11 cellular contexts compared by ENCODE assay signal in the genomic region with DNA sequence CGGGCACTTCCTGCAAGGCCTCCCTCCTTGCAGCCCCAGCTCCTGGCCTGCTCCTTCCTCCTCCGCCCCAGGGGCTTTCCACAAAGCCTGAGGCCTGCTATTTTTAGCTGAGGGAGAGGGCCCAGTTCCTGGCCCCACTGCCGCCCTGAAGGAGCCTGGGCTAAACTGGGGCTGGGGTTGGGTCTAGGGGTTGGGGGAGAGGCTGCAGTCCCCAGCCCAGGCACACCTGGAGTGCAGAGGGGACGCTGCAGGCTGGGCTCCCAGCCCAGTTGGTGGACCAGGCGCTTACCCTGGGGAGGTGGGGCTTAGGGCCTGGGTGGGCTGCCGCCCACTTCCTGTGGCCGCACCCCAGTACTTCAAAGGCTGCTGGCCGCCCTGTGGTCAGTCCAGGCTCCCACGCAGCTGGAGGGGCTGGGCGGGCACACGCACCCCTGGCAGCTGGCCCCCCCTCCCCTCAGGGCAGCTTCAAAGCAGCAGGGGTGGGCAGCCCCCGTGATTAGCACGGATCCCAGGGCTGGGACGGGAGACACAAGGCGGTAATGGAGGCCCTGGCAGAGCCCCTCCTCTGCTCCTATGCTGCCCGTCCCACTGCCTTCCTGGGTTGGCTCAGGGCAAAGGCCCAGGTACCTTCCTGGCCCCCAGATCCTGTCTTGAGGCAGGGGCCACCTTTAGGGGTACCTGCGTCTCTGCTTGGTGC. TPM values are rescaled to one million over a fixed set of nuclear protein-coding genes. Genes with fewer than 3 reads are reported as not detected.
DNase-seq lines count a peak whose midpoint lies in the region; ATAC-seq, FAIRE-seq and TF ChIP-seq lines count a peak whose summit lies in the region.
"Had no signal": no experiment of that assay in that cellular context is flagged by ENCODE, and none has a peak within 500 bp of the region (broad histone marks: within the 10 kb centered on the region; RNA-seq: fewer than 3 reads in every experiment).

No MANE protein-coding gene starts in this region.

- H3K36me3 Mint-ChIP-seq in activated T-cell treated with anti-CD3 and anti-CD28 coated beads, Interleukin-2, amount 50 U/mL, for 24 hours (ENCODE audit: low read depth) = no peaks in the 10 kb centered on the region
- H3K36me3 Mint-ChIP-seq: CD8-positive, alpha-beta T cell had no signal

- H3K9me3 Mint-ChIP-seq in activated T-cell treated with anti-CD3 and anti-CD28 coated beads, Interleukin-2, amount 50 U/mL, for 24 hours = no peaks in the 10 kb centered on the region
- H3K9me3 Mint-ChIP-seq: CD8-positive, alpha-beta T cell had no signal

- no peaks in the 10 kb centered on the region for H3K36me3 ChIP-seq in gastroesophageal sphincter
- H3K36me3 ChIP-seq in pancreas = no peaks in the 10 kb centered on the region

- peaks cover 61% of the 10 kb centered on the region for H3K27me3 ChIP-seq in gastroesophageal sphincter
- H3K27me3 ChIP-seq in pancreas = peaks cover 0 to 5% (median 0%) of the 10 kb centered on the region in 4 donors

- TF ChIP-seq EP300 in gastroesophageal sphincter (IDR thresholded peaks at IDR 0.05) = no peak

- H3K4me3 Mint-ChIP-seq in activated T-cell treated with anti-CD3 and anti-CD28 coated beads, Interleukin-2, amount 50 U/mL, for 24 hours = no peak overlapping the region
- H3K4me3 Mint-ChIP-seq: CD8-positive, alpha-beta T cell had no signal

- no peak for TF ChIP-seq POLR2A in gastroesophageal sphincter (IDR thresholded peaks at IDR 0.05)

- intact Hi-C loops in pancreas (cut with DNase I) = no loop called here

- peak; percentile 90 for DNase-seq in CMK (ENCODE audit: low read depth)
- DNase-seq in NCI-H226 = peak; percentile 51
- DNase-seq in pancreas = peak in 1 of 6 donors; percentile 41
- no peak for DNase-seq in NCI-H446 (lab: John Stamatoyannopoulos, UW)
- DNase-seq in activated T-cell treated with anti-CD3 and anti-CD28 coated beads, Interleukin-2, amount 50 U/mL, for 24 hours = no peak
- DNase-seq in NCI-H1105 treated with DMSO at 0.1 percent for 48 hours (lab: John Stamatoyannopoulos, UW) = no peak
- DNase-seq: activated naive CD4-positive, alpha-beta T cell treated with anti-CD3 and anti-CD28 coated beads, Interleukin-2, amount 50 U/mL, for 16 hours; CD8-positive, alpha-beta T cell; SIG-M5 had no signal

- H3K9me3 ChIP-seq in gastroesophageal sphincter (no peaks in the 10 kb centered on the region), pancreas (no peaks in the 10 kb centered on the region)

- peaks cover 25% of the 10 kb centered on the region for H3K27me3 Mint-ChIP-seq in activated T-cell treated with anti-CD3 and anti-CD28 coated beads, Interleukin-2, amount 50 U/mL, for 24 hours

- H3K27ac Mint-ChIP-seq in activated T-cell treated with anti-CD3 and anti-CD28 coated beads, Interleukin-2, amount 50 U/mL, for 24 hours = no peak overlapping the region
- H3K27ac Mint-ChIP-seq: CD8-positive, alpha-beta T cell had no signal

- peaks cover 34% of the 10 kb centered on the region for H3K4me1 Mint-ChIP-seq in activated T-cell treated with anti-CD3 and anti-CD28 coated beads, Interleukin-2, amount 50 U/mL, for 24 hours (ENCODE audit: low read depth)

- peak overlapping the region in 3 of 4 donors; percentile 74 to 78 (median 74) for H3K27ac ChIP-seq in gastroesophageal sphincter
- H3K27ac ChIP-seq in pancreas = peak overlapping the region in 3 of 4 donors; percentile 33 to 65 (median 47)

- WGBS in gastroesophageal sphincter (ENCODE audit: low coverage in 1 of 2), 2 donors = no CpG with 5 or more reads among the region's 17 CpGs
- 35 to 39% methylated on average over 16 to 17 of the region's 17 CpGs for WGBS in pancreas, 2 donors

- H3K4me3 ChIP-seq in gastroesophageal sphincter (peak overlapping the region in 1 of 2 donors; percentile 29), pancreas (no peak overlapping the region)

- no peak for FAIRE-seq in pancreas (lab: Jason Lieb, UNC)

- ATAC-seq in gastroesophageal sphincter (peak; percentile 18), pancreas (peak in 2 of 4 donors; percentile 52 to 70)
- ATAC-seq in activated CD4-positive, CD25-positive, alpha-beta regulatory T cell treated with anti-CD3 and anti-CD28 coated beads, Interleukin-2, amount 50 U/mL, for 24 hours = no peak
- ATAC-seq: CD8-positive, alpha-beta T cell had no signal

- peaks cover 0 to 54% (median 32%) of the 10 kb centered on the region in 3 donors for H3K4me1 ChIP-seq in gastroesophageal sphincter
- peaks cover 0 to 3% (median 0%) of the 10 kb centered on the region in 3 donors for H3K4me1 ChIP-seq in pancreas

- TF ChIP-seq CTCF in gastroesophageal sphincter (IDR thresholded peaks at IDR 0.05) (peak in 1 of 4 experiments; percentile 13), pancreas (IDR thresholded peaks at IDR 0.05) (no peak)

RNA-seq across cellular contexts. Expression of gene ABHD16B, which starts 7.1 kb away (rescaled TPM):
- not detected for total RNA-seq in gastroesophageal sphincter
- total RNA-seq in pancreas = not detected
- polyA plus RNA-seq in pancreas = under 1 TPM; 0.12 to 0.53 TPM
- total RNA-seq: CD8-positive, alpha-beta T cell had no signal

RNA-seq across cellular contexts. Expression of gene TPD52L2, which starts 10.9 kb away (rescaled TPM):
- total RNA-seq in gastroesophageal sphincter (100 to 1,000 TPM; 136 to 157 (median 145) TPM), pancreas (10 to 100 TPM; 16.3 to 35.0 (median 22.3) TPM)
- 10 to 100 TPM; 33.8 to 47.3 TPM for polyA plus RNA-seq in pancreas

RNA-seq across cellular contexts. Expression of gene ZBTB46, which starts 23.2 kb away (rescaled TPM):
- total RNA-seq in gastroesophageal sphincter (10 to 100 TPM in 2 of 4 donors, 1 to 10 TPM in 2; 8.1 to 13.8 (median 10.2) TPM), pancreas (1 to 10 TPM; 2.2 to 7.4 (median 3.0) TPM)
- 1 to 10 TPM; 2.8 to 3.6 TPM for polyA plus RNA-seq in pancreas
- total RNA-seq: CD8-positive, alpha-beta T cell had no signal

RNA-seq across cellular contexts. Expression of gene DNAJC5, which starts 40.7 kb away (rescaled TPM):
- total RNA-seq in gastroesophageal sphincter (10 to 100 TPM; 44.7 to 70.6 (median 47.6) TPM), pancreas (10 to 100 TPM; 25.0 to 31.5 (median 29.2) TPM)
- 10 to 100 TPM; 20.1 to 23.3 TPM for polyA plus RNA-seq in pancreas

Comparison
In these comparisons a context has a peak if more than half of its experiments do, and no peak if none do; other contexts are left out.
1. DNase-seq: peak in CMK (single experiment) and NCI-H226 (single experiment); none in NCI-H446 (0 of 2), activated T-cell treated with anti-CD3 and anti-CD28 coated beads, Interleukin-2, amount 50 U/mL, for 24 hours (single experiment) and NCI-H1105 treated with DMSO at 0.1 percent for 48 hours (single experiment).